30 cellular contexts compared by ENCODE assay signal in genomic region chrX:74180716-74181115, GRCh38.
"Had no signal": no experiment of that assay in that cellular context is flagged by ENCODE, and none has a peak within 500 bp of the region (broad histone marks: within the 10 kb centered on the region; RNA-seq: fewer than 3 reads in every experiment).

No MANE protein-coding gene starts in this region.

- H3K36me3 Mint-ChIP-seq: activated naive CD4-positive, alpha-beta T cell treated with anti-CD3 and anti-CD28 coated beads, Interleukin-2, amount 10 ng/mL, durations not matched to agents 7 days and 5 days; T-cell had no signal

- H3K9me3 ChIP-seq: esophagus muscularis mucosa, gastroesophageal sphincter, heart right ventricle had no signal

- H3K27ac Mint-ChIP-seq: activated CD4-positive, alpha-beta memory T cell treated with anti-CD3 and anti-CD28 coated beads, Interleukin-2, amount 10 ng/mL, durations not matched to agents 7 days and 5 days; activated CD4-positive, alpha-beta T cell treated with anti-CD3 and anti-CD28 coated beads for 36 hours; activated CD4-positive, alpha-beta T cell treated with anti-CD3 and anti-CD28 coated beads, Interleukin-2, amount 10 ng/mL, durations not matched to agents 24 days and 14 days; activated naive CD4-positive, alpha-beta T cell treated with anti-CD3 and anti-CD28 coated beads, Interleukin-2, amount 10 ng/mL, durations not matched to agents 7 days and 5 days; activated naive CD8-positive, alpha-beta T cell; activated T-cell treated with anti-CD3 and anti-CD28 coated beads, Interleukin-2, amount 50 U/mL, for 24 hours; activated T-cell treated with anti-CD3 and anti-CD28 coated beads, Interleukin-2, amount 50 U/mL, for 72 hours; effector memory CD8-positive, alpha-beta T cell; T-cell; T-helper 1 cell treated with Interleukin-12 subunit alpha and Interleukin-12 subunit beta and Interleukin-4 antibody, amounts not matched to agents 30 μg/mL and 1 μg/mL, for 36 hours had no signal

- H3K4me3 Mint-ChIP-seq: activated CD4-positive, alpha-beta memory T cell treated with anti-CD3 and anti-CD28 coated beads, Interleukin-2, amount 10 ng/mL, durations not matched to agents 7 days and 5 days; activated CD4-positive, alpha-beta T cell treated with anti-CD3 and anti-CD28 coated beads for 36 hours; activated CD4-positive, alpha-beta T cell treated with anti-CD3 and anti-CD28 coated beads, Interleukin-2, amount 10 ng/mL, durations not matched to agents 24 days and 14 days; activated naive CD4-positive, alpha-beta T cell treated with anti-CD3 and anti-CD28 coated beads, Interleukin-2, amount 10 ng/mL, durations not matched to agents 7 days and 5 days; activated naive CD8-positive, alpha-beta T cell; activated T-cell treated with anti-CD3 and anti-CD28 coated beads, Interleukin-2, amount 50 U/mL, for 24 hours; activated T-cell treated with anti-CD3 and anti-CD28 coated beads, Interleukin-2, amount 50 U/mL, for 72 hours; central memory CD8-positive, alpha-beta T cell; effector memory CD8-positive, alpha-beta T cell; T-cell; T-helper 1 cell treated with Interleukin-12 subunit alpha and Interleukin-12 subunit beta and Interleukin-4 antibody, amounts not matched to agents 30 μg/mL and 1 μg/mL, for 36 hours had no signal

- H3K36me3 ChIP-seq: brain microvascular endothelial cell, esophagus muscularis mucosa, gastroesophageal sphincter, heart right ventricle had no signal

- ATAC-seq: activated CD4-positive, alpha-beta T cell treated with anti-CD3 and anti-CD28 coated beads for 36 hours; activated T-cell treated with anti-CD3 and anti-CD28 coated beads, Interleukin-2, amount 50 U/mL, for 72 hours; effector memory CD8-positive, alpha-beta T cell; foreskin keratinocyte; gastroesophageal sphincter; heart right ventricle; T-cell had no signal

- H3K27ac ChIP-seq: brain microvascular endothelial cell, coronary artery, esophagus muscularis mucosa, foreskin keratinocyte, gastroesophageal sphincter, heart right ventricle had no signal

- H3K4me1 ChIP-seq: foreskin keratinocyte, heart right ventricle had no signal

- DNase-seq: activated CD4-positive, alpha-beta memory T cell treated with anti-CD3 and anti-CD28 coated beads, Interleukin-2, amount 10 ng/mL, durations not matched to agents 7 days and 5 days; activated CD4-positive, alpha-beta T cell treated with anti-CD3 and anti-CD28 coated beads for 36 hours; activated CD4-positive, alpha-beta T cell treated with anti-CD3 and anti-CD28 coated beads, Interleukin-2, amount 10 ng/mL, durations not matched to agents 24 days and 14 days; activated CD4-positive, alpha-beta T cell treated with anti-CD3 and anti-CD28 coated beads, Interleukin-2, amount 50 U/mL, for 4 hours; activated CD4-positive, CD25-positive, alpha-beta regulatory T cell; activated CD4-positive, CD25-positive, alpha-beta regulatory T cell treated with anti-CD3 and anti-CD28 coated beads, Interleukin-2, amount 50 U/mL, for 72 hours; activated CD8-positive, alpha-beta memory T cell treated with anti-CD3 and anti-CD28 coated beads, Interleukin-2, amount 50 U/mL, for 48 hours; activated gamma-delta T cell; activated naive CD4-positive, alpha-beta T cell; activated naive CD4-positive, alpha-beta T cell treated with anti-CD3 and anti-CD28 coated beads, Interleukin-2, amount 10 ng/mL, durations not matched to agents 7 days and 5 days; activated T-cell treated with anti-CD3 and anti-CD28 coated beads for 4 hours; activated T-cell treated with anti-CD3 and anti-CD28 coated beads, Interleukin-2, amount 50 U/mL, for 24 hours; activated T-cell treated with anti-CD3 and anti-CD28 coated beads, Interleukin-2, amount 50 U/mL, for 72 hours; amniotic stem cell; anterior cingulate cortex; brain microvascular endothelial cell; dermis blood vessel endothelial cell; effector CD4-positive, alpha-beta T cell; effector memory CD8-positive, alpha-beta T cell; erythroblast; foreskin keratinocyte; heart right ventricle; T-cell; T-helper 9 cell had no signal

- H3K9me3 Mint-ChIP-seq: activated CD4-positive, alpha-beta memory T cell treated with anti-CD3 and anti-CD28 coated beads, Interleukin-2, amount 10 ng/mL, durations not matched to agents 7 days and 5 days; activated CD4-positive, alpha-beta T cell treated with anti-CD3 and anti-CD28 coated beads, Interleukin-2, amount 10 ng/mL, durations not matched to agents 24 days and 14 days; activated naive CD4-positive, alpha-beta T cell treated with anti-CD3 and anti-CD28 coated beads, Interleukin-2, amount 10 ng/mL, durations not matched to agents 7 days and 5 days; activated T-cell treated with anti-CD3 and anti-CD28 coated beads, Interleukin-2, amount 50 U/mL, for 24 hours; activated T-cell treated with anti-CD3 and anti-CD28 coated beads, Interleukin-2, amount 50 U/mL, for 72 hours; central memory CD8-positive, alpha-beta T cell; effector memory CD8-positive, alpha-beta T cell; T-cell; T-helper 1 cell treated with Interleukin-12 subunit alpha and Interleukin-12 subunit beta and Interleukin-4 antibody, amounts not matched to agents 30 μg/mL and 1 μg/mL, for 36 hours had no signal

- H3K4me1 Mint-ChIP-seq: activated CD4-positive, alpha-beta memory T cell treated with anti-CD3 and anti-CD28 coated beads, Interleukin-2, amount 10 ng/mL, durations not matched to agents 7 days and 5 days; activated CD4-positive, alpha-beta T cell treated with anti-CD3 and anti-CD28 coated beads for 36 hours; activated CD4-positive, alpha-beta T cell treated with anti-CD3 and anti-CD28 coated beads, Interleukin-2, amount 10 ng/mL, durations not matched to agents 24 days and 14 days; activated naive CD4-positive, alpha-beta T cell treated with anti-CD3 and anti-CD28 coated beads, Interleukin-2, amount 10 ng/mL, durations not matched to agents 7 days and 5 days; central memory CD8-positive, alpha-beta T cell; T-cell had no signal

- H3K27me3 ChIP-seq: brain microvascular endothelial cell, esophagus muscularis mucosa, foreskin keratinocyte, gastroesophageal sphincter had no signal

- H3K27me3 Mint-ChIP-seq: activated CD4-positive, alpha-beta memory T cell treated with anti-CD3 and anti-CD28 coated beads, Interleukin-2, amount 10 ng/mL, durations not matched to agents 7 days and 5 days; activated CD4-positive, alpha-beta T cell treated with anti-CD3 and anti-CD28 coated beads for 36 hours; activated CD4-positive, alpha-beta T cell treated with anti-CD3 and anti-CD28 coated beads, Interleukin-2, amount 10 ng/mL, durations not matched to agents 24 days and 14 days; activated naive CD4-positive, alpha-beta T cell treated with anti-CD3 and anti-CD28 coated beads, Interleukin-2, amount 10 ng/mL, durations not matched to agents 7 days and 5 days; activated naive CD8-positive, alpha-beta T cell; central memory CD8-positive, alpha-beta T cell; effector memory CD8-positive, alpha-beta T cell had no signal

- H3K4me3 ChIP-seq: coronary artery, esophagus muscularis mucosa, gastroesophageal sphincter, heart right ventricle had no signal
